ENCODE assay signal across 1 cellular context in genomic region chr10:42475168-42476098, GRCh38.
TF ChIP-seq lines count a peak whose summit lies in the region.

No MANE protein-coding gene starts in this region.

TF ChIP-seq in K562, 482 proteins besides CTCF, POLR2A, EP300 and RAD21 (continued from another document):
- no peak for TF ChIP-seq BRCA1 (IDR thresholded peaks at IDR 0.05)
- no peak for TF ChIP-seq BRCA1 (CRISPR knock-in tag; IDR thresholded peaks at IDR 0.05)
- TF ChIP-seq L3MBTL2 (IDR thresholded peaks at IDR 0.05), result peak; percentile 68
